8 cellular contexts compared by ENCODE assay signal in the genomic region with DNA sequence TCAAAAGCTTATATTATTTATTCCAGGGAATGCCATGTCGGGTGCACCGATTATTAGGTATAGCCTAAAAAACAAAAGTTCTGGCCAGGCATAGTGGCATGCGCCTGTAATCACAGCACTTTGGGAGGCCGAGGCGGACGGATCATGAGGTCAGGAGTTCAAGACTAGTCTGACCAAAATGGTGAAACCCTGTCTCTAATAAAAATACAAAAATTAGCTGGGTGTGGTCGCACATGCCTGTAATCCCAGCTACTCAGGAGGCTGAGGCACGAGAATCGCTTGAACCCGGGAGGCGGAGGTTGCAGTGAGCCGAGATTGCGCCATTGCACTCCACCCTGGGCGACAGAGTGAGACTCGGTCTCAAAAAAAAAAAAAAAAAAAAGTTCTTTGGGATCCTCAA. TPM values are rescaled to one million over a fixed set of nuclear protein-coding genes. Genes with fewer than 3 reads are reported as not detected.
DNase-seq lines count a peak whose midpoint lies in the region; ATAC-seq and TF ChIP-seq lines count a peak whose summit lies in the region.
"Not testable (repeated sequence)": the region's sequence is repeated elsewhere in the genome, so short reads cannot be mapped to it uniquely, and the experiment has no call there.

No MANE protein-coding gene starts in this region.

- not testable (repeated sequence) for H3K27me3 ChIP-seq in BLaER1

- H3K9me3 ChIP-seq in BLaER1; KOPT-K1 (ENCODE audit: insufficient read depth, low read length, poor library complexity, severe bottlenecking): not testable (repeated sequence)

- not testable (repeated sequence) for ATAC-seq in activated B cell treated with CpG ODN at 0.5 μM for 24 hours (ENCODE audit: low read depth); activated CD8-positive, alpha-beta T cell treated with anti-CD3 and anti-CD28 coated beads, Interleukin-2, amount 10 ng/mL, durations not matched to agents 7 days and 5 days; activated T-helper 17 cell treated with anti-CD3 and anti-CD28 coated beads, Interleukin-2, amount 50 U/mL, for 72 hours (replicated peaks)

- H4K20me1 ChIP-seq in BLaER1: not testable (repeated sequence)

- H3K36me3 ChIP-seq in BLaER1: peaks cover 44% of the 10 kb centered on the region
- H3K36me3 ChIP-seq in KOPT-K1 (ENCODE audit: insufficient read depth, low read length): not testable (repeated sequence)

- H3K9ac ChIP-seq in BLaER1: peak overlapping the region; percentile 89

- CTCF ChIA-PET in activated B cell treated with CpG ODN at 0.5 μM for 24 hours (lab: Charles Lee): not testable (repeated sequence)
- CTCF ChIA-PET in activated CD8-positive, alpha-beta T cell treated with anti-CD3 and anti-CD28 coated beads, Interleukin-2, amount 10 ng/mL, durations not matched to agents 7 days and 5 days (lab: Charles Lee): interaction anchor here (3.1 to 16.7 kb wide), 3 partner anchors 8 to 101 kb away, joined by 23 to 451 read pairs (median 49); a partner anchor contains a TSS

- peaks cover 52% of the 10 kb centered on the region for H3K4me1 Mint-ChIP-seq in activated B cell treated with CpG ODN at 0.5 μM for 24 hours
- peaks cover 73% of the 10 kb centered on the region for H3K4me1 Mint-ChIP-seq in activated CD8-positive, alpha-beta T cell treated with anti-CD3 and anti-CD28 coated beads, Interleukin-2, amount 10 ng/mL, durations not matched to agents 7 days and 5 days (ENCODE audit: low read depth)
- H3K4me1 Mint-ChIP-seq in activated T-helper 17 cell treated with anti-CD3 and anti-CD28 coated beads, Interleukin-2, amount 50 U/mL, for 72 hours: peaks cover 30% of the 10 kb centered on the region
- H3K4me1 Mint-ChIP-seq in activated naive CD8-positive, alpha-beta T cell (ENCODE audit: low read depth): peaks cover 73% of the 10 kb centered on the region

- peak overlapping the region; percentile 95 for H3K27ac ChIP-seq in BLaER1
- peak overlapping the region; percentile 98 for H3K27ac ChIP-seq in KOPT-K1 (ENCODE audit: low read depth, low read length, poor library complexity, severe bottlenecking)

- H3K4me1 ChIP-seq in BLaER1: peaks cover 95% of the 10 kb centered on the region

- not testable (repeated sequence) for H3K4me3 Mint-ChIP-seq in activated B cell treated with CpG ODN at 0.5 μM for 24 hours
- H3K4me3 Mint-ChIP-seq in activated CD8-positive, alpha-beta T cell treated with anti-CD3 and anti-CD28 coated beads, Interleukin-2, amount 10 ng/mL, durations not matched to agents 7 days and 5 days: peak overlapping the region; percentile 75
- H3K4me3 Mint-ChIP-seq in activated T-helper 17 cell treated with anti-CD3 and anti-CD28 coated beads, Interleukin-2, amount 50 U/mL, for 72 hours: peak overlapping the region; percentile 97
- peak overlapping the region; percentile 56 for H3K4me3 Mint-ChIP-seq in activated naive CD8-positive, alpha-beta T cell

- H3K27me3 Mint-ChIP-seq in activated B cell treated with CpG ODN at 0.5 μM for 24 hours; activated CD8-positive, alpha-beta T cell treated with anti-CD3 and anti-CD28 coated beads, Interleukin-2, amount 10 ng/mL, durations not matched to agents 7 days and 5 days (ENCODE audit: low read depth); activated T-helper 17 cell treated with anti-CD3 and anti-CD28 coated beads, Interleukin-2, amount 50 U/mL, for 72 hours; activated naive CD8-positive, alpha-beta T cell: not testable (repeated sequence)

- peak overlapping the region; percentile 53 for H3K27ac Mint-ChIP-seq in activated B cell treated with CpG ODN at 0.5 μM for 24 hours
- peak overlapping the region; percentile 81 for H3K27ac Mint-ChIP-seq in activated CD8-positive, alpha-beta T cell treated with anti-CD3 and anti-CD28 coated beads, Interleukin-2, amount 10 ng/mL, durations not matched to agents 7 days and 5 days
- H3K27ac Mint-ChIP-seq in activated T-helper 17 cell treated with anti-CD3 and anti-CD28 coated beads, Interleukin-2, amount 50 U/mL, for 72 hours: not testable (repeated sequence)
- H3K27ac Mint-ChIP-seq in activated naive CD8-positive, alpha-beta T cell: peak overlapping the region; percentile 86

- TF ChIP-seq CTCF in activated B cell treated with CpG ODN at 0.5 μM for 24 hours (IDR thresholded peaks at IDR 0.05): not testable (repeated sequence)

- peaks cover 16% of the 10 kb centered on the region for H3K36me3 Mint-ChIP-seq in activated B cell treated with CpG ODN at 0.5 μM for 24 hours (ENCODE audit: low read depth)
- H3K36me3 Mint-ChIP-seq in activated CD8-positive, alpha-beta T cell treated with anti-CD3 and anti-CD28 coated beads, Interleukin-2, amount 10 ng/mL, durations not matched to agents 7 days and 5 days (ENCODE audit: low read depth): peaks cover 32% of the 10 kb centered on the region
- H3K36me3 Mint-ChIP-seq in activated T-helper 17 cell treated with anti-CD3 and anti-CD28 coated beads, Interleukin-2, amount 50 U/mL, for 72 hours (ENCODE audit: low read depth): peaks cover 51% of the 10 kb centered on the region
- not testable (repeated sequence) for H3K36me3 Mint-ChIP-seq in activated naive CD8-positive, alpha-beta T cell

- intact Hi-C loops in activated B cell treated with CpG ODN at 0.5 μM for 24 hours (cut with micrococcal nuclease); cardiac septum (cut with DNase I); posterior vena cava (cut with DNase I): not testable (repeated sequence)

- peak overlapping the region; percentile 98 for H3K4me2 ChIP-seq in BLaER1

- H3K9me3 Mint-ChIP-seq in activated B cell treated with CpG ODN at 0.5 μM for 24 hours; activated CD8-positive, alpha-beta T cell treated with anti-CD3 and anti-CD28 coated beads, Interleukin-2, amount 10 ng/mL, durations not matched to agents 7 days and 5 days (ENCODE audit: insufficient read depth); activated T-helper 17 cell treated with anti-CD3 and anti-CD28 coated beads, Interleukin-2, amount 50 U/mL, for 72 hours; activated naive CD8-positive, alpha-beta T cell (ENCODE audit: low read depth): not testable (repeated sequence)

- POLR2A ChIA-PET in activated B cell treated with CpG ODN at 0.5 μM for 24 hours (lab: Charles Lee): interaction anchor here (0.7 to 1.2 kb wide), 4 partner anchors 95 to 704 kb away, joined by 3 to 6 read pairs (median 4); a partner anchor contains a TSS
- POLR2A ChIA-PET in activated CD8-positive, alpha-beta T cell treated with anti-CD3 and anti-CD28 coated beads, Interleukin-2, amount 10 ng/mL, durations not matched to agents 7 days and 5 days (lab: Charles Lee): interaction anchor here (1.2 to 17.8 kb wide), 3 partner anchors 15 to 99 kb away, joined by 3 to 372 read pairs (median 3); a partner anchor contains a TSS

- H3K4me3 ChIP-seq in BLaER1: not testable (repeated sequence)

- DNase-seq in activated B cell treated with CpG ODN at 0.5 μM for 24 hours; activated CD8-positive, alpha-beta T cell treated with anti-CD3 and anti-CD28 coated beads, Interleukin-2, amount 10 ng/mL, durations not matched to agents 7 days and 5 days: not testable (repeated sequence)
- peak; percentile 38 for DNase-seq in cardiac septum (ENCODE audit: low spot score)
- peak; percentile 5 for DNase-seq in posterior vena cava (ENCODE audit: low spot score)

RNA-seq across cellular contexts. Expression of a gene that starts 12.7 kb away (rescaled TPM):
- 47.2 and 55.7 TPM in 2 replicates for total RNA-seq in activated B cell treated with CpG ODN at 0.5 μM for 24 hours
- total RNA-seq in activated CD8-positive, alpha-beta T cell treated with anti-CD3 and anti-CD28 coated beads, Interleukin-2, amount 10 ng/mL, durations not matched to agents 7 days and 5 days: 10 to 100 TPM; 44.1 TPM
- 10 to 100 TPM; 48.8 to 60.9 TPM for total RNA-seq in activated T-helper 17 cell treated with anti-CD3 and anti-CD28 coated beads, Interleukin-2, amount 50 U/mL, for 72 hours
- 22.3 TPM for total RNA-seq in cardiac septum
- 10 to 100 TPM; 16.6 to 18.6 TPM for total RNA-seq in posterior vena cava
